1 cellular context compared by ENCODE assay signal in genomic region chr7:1458676-1459511, GRCh38.
TF ChIP-seq lines count a peak whose summit lies in the region.

Gene MICALL2 (minus strand): TSS chr7:1459470. CDS start chr7:1459326, 144 bp downstream.

TF ChIP-seq in HepG2, 621 proteins besides CTCF, POLR2A, EP300 and RAD21 (continued from another document and continues in another):
- TF ChIP-seq DMAP1 (CRISPR knock-in tag; IDR thresholded peaks at IDR 0.05), result 0 out of 2 replicates have a peak, but pooled peaks have one; percentile 7
- 0 out of 2 replicates have a peak, but pooled peaks have one; percentile 44 for TF ChIP-seq PHF21A (CRISPR knock-in tag; IDR thresholded peaks at IDR 0.05)
- TF ChIP-seq MED8 (CRISPR knock-in tag; IDR thresholded peaks at IDR 0.05; ENCODE audit: insufficient replicate concordance), result no peak
- 0 out of 2 replicates have a peak, but pooled peaks have one; percentile 14 for TF ChIP-seq ZNF160 (CRISPR knock-in tag; IDR thresholded peaks at IDR 0.05)
- TF ChIP-seq ZNF564 (CRISPR knock-in tag; IDR thresholded peaks at IDR 0.05), result 0 out of 2 replicates have a peak, but pooled peaks have one; percentile 54
- TF ChIP-seq, protein P1, sequence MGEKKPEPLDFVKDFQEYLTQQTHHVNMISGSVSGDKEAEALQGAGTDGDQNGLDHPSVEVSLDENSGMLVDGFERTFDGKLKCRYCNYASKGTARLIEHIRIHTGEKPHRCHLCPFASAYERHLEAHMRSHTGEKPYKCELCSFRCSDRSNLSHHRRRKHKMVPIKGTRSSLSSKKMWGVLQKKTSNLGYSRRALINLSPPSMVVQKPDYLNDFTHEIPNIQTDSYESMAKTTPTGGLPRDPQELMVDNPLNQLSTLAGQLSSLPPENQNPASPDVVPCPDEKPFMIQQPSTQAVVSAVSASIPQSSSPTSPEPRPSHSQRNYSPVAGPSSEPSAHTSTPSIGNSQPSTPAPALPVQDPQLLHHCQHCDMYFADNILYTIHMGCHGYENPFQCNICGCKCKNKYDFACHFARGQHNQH (CRISPR knock-in tag; IDR thresholded peaks at IDR 0.05), result no peak
- peak; percentile 45; the same call in 1 of the 2 replicates for TF ChIP-seq ZFY (CRISPR knock-in tag; IDR thresholded peaks at IDR 0.05)
- no peak for TF ChIP-seq ZNF451 (CRISPR knock-in tag; IDR thresholded peaks at IDR 0.05)
- peak; percentile 68; the same call in 1 of the 2 replicates for TF ChIP-seq ZBTB38 (CRISPR knock-in tag; IDR thresholded peaks at IDR 0.05)
- TF ChIP-seq TFAP4 (IDR thresholded peaks at IDR 0.05; ENCODE audit: borderline replicate concordance, low read depth), result peak; percentile 81; the same call in 1 of the 2 replicates
- TF ChIP-seq, protein P2, sequence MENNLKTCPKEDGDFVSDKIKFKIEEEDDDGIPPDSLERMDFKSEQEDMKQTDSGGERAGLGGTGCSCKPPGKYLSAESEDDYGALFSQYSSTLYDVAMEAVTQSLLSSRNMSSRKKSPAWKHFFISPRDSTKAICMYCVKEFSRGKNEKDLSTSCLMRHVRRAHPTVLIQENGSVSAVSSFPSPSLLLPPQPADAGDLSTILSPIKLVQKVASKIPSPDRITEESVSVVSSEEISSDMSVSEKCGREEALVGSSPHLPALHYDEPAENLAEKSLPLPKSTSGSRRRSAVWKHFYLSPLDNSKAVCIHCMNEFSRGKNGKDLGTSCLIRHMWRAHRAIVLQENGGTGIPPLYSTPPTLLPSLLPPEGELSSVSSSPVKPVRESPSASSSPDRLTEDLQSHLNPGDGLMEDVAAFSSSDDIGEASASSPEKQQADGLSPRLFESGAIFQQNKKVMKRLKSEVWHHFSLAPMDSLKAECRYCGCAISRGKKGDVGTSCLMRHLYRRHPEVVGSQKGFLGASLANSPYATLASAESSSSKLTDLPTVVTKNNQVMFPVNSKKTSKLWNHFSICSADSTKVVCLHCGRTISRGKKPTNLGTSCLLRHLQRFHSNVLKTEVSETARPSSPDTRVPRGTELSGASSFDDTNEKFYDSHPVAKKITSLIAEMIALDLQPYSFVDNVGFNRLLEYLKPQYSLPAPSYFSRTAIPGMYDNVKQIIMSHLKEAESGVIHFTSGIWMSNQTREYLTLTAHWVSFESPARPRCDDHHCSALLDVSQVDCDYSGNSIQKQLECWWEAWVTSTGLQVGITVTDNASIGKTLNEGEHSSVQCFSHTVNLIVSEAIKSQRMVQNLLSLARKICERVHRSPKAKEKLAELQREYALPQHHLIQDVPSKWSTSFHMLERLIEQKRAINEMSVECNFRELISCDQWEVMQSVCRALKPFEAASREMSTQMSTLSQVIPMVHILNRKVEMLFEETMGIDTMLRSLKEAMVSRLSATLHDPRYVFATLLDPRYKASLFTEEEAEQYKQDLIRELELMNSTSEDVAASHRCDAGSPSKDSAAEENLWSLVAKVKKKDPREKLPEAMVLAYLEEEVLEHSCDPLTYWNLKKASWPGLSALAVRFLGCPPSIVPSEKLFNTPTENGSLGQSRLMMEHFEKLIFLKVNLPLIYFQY (CRISPR knock-in tag; IDR thresholded peaks at IDR 0.05; ENCODE audit: borderline replicate concordance), result 0 out of 2 replicates have a peak, but pooled peaks have one; percentile 50
- no peak for TF ChIP-seq RFX5 (IDR thresholded peaks at IDR 0.05; ENCODE audit: low read depth, low read length)
- no peak for TF ChIP-seq RFX1 (IDR thresholded peaks at IDR 0.05)
- peak; percentile 86; the same call in 1 of the 2 replicates for TF ChIP-seq ARID4A (CRISPR knock-in tag; IDR thresholded peaks at IDR 0.05; ENCODE audit: borderline replicate concordance)
- TF ChIP-seq, protein P3, sequence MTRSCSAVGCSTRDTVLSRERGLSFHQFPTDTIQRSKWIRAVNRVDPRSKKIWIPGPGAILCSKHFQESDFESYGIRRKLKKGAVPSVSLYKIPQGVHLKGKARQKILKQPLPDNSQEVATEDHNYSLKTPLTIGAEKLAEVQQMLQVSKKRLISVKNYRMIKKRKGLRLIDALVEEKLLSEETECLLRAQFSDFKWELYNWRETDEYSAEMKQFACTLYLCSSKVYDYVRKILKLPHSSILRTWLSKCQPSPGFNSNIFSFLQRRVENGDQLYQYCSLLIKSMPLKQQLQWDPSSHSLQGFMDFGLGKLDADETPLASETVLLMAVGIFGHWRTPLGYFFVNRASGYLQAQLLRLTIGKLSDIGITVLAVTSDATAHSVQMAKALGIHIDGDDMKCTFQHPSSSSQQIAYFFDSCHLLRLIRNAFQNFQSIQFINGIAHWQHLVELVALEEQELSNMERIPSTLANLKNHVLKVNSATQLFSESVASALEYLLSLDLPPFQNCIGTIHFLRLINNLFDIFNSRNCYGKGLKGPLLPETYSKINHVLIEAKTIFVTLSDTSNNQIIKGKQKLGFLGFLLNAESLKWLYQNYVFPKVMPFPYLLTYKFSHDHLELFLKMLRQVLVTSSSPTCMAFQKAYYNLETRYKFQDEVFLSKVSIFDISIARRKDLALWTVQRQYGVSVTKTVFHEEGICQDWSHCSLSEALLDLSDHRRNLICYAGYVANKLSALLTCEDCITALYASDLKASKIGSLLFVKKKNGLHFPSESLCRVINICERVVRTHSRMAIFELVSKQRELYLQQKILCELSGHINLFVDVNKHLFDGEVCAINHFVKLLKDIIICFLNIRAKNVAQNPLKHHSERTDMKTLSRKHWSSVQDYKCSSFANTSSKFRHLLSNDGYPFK (CRISPR knock-in tag; IDR thresholded peaks at IDR 0.05; ENCODE audit: borderline replicate concordance), result peak; percentile 44; the same call in 1 of the 2 replicates
- no peak for TF ChIP-seq IRF2 (CRISPR knock-in tag; IDR thresholded peaks at IDR 0.05)
- peak; percentile 7 for TF ChIP-seq XRCC5 (optimal IDR thresholded peaks at IDR 0.05; ENCODE audit: low read length)
- TF ChIP-seq NKX3-1 (CRISPR knock-in tag; IDR thresholded peaks at IDR 0.05), result 0 out of 2 replicates have a peak, but pooled peaks have one; percentile 33
- TF ChIP-seq ZNF263 (CRISPR knock-in tag; IDR thresholded peaks at IDR 0.05), result 0 out of 2 replicates have a peak, but pooled peaks have one; percentile 11
- TF ChIP-seq THAP11 (CRISPR knock-in tag; IDR thresholded peaks at IDR 0.05), result peak; percentile 26; the same call in 1 of the 2 replicates
- peak; percentile 88; the same call in 1 of the 2 replicates for TF ChIP-seq GATA4 (IDR thresholded peaks at IDR 0.05; ENCODE audit: borderline replicate concordance, low read depth)
- no peak for TF ChIP-seq TOE1 (CRISPR knock-in tag; IDR thresholded peaks at IDR 0.05)
- TF ChIP-seq, protein P4, sequence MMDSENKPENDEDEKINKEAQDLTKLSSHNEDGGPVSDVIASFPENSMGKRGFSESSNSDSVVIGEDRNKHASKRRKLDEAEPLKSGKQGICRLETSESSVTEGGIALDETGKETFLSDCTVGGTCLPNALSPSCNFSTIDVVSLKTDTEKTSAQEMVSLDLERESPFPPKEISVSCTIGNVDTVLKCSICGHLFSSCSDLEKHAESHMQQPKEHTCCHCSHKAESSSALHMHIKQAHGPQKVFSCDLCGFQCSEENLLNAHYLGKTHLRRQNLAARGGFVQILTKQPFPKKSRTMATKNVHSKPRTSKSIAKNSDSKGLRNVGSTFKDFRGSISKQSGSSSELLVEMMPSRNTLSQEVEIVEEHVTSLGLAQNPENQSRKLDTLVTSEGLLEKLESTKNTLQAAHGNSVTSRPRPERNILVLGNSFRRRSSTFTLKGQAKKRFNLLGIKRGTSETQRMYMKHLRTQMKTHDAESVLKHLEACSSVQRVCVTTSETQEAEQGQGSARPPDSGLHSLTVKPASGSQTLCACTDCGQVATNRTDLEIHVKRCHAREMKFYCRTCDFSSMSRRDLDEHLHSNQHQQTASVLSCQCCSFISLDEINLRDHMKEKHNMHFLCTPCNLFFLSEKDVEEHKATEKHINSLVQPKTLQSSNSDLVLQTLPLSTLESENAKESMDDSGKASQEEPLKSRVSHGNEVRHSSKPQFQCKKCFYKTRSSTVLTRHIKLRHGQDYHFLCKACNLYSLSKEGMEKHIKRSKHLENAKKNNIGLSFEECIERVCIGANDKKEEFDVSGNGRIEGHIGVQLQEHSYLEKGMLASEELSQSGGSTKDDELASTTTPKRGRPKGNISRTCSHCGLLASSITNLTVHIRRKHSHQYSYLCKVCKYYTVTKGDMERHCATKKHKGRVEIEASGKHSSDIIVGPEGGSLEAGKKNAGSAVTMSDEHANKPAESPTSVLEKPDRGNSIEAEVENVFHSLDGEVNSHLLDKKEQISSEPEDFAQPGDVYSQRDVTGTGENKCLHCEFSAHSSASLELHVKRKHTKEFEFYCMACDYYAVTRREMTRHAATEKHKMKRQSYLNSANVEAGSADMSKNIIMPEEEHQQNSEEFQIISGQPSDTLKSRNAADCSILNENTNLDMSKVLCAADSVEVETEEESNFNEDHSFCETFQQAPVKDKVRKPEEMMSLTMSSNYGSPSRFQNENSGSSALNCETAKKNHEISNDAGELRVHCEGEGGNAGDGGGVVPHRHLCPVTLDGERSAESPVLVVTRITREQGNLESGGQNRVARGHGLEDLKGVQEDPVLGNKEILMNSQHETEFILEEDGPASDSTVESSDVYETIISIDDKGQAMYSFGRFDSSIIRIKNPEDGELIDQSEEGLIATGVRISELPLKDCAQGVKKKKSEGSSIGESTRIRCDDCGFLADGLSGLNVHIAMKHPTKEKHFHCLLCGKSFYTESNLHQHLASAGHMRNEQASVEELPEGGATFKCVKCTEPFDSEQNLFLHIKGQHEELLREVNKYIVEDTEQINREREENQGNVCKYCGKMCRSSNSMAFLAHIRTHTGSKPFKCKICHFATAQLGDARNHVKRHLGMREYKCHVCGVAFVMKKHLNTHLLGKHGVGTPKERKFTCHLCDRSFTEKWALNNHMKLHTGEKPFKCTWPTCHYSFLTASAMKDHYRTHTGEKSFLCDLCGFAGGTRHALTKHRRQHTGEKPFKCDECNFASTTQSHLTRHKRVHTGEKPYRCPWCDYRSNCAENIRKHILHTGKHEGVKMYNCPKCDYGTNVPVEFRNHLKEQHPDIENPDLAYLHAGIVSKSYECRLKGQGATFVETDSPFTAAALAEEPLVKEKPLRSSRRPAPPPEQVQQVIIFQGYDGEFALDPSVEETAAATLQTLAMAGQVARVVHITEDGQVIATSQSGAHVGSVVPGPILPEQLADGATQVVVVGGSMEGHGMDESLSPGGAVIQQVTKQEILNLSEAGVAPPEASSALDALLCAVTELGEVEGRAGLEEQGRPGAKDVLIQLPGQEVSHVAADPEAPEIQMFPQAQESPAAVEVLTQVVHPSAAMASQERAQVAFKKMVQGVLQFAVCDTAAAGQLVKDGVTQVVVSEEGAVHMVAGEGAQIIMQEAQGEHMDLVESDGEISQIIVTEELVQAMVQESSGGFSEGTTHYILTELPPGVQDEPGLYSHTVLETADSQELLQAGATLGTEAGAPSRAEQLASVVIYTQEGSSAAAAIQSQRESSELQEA (CRISPR knock-in tag; IDR thresholded peaks at IDR 0.05; ENCODE audit: not compliant biosample characterization), result no peak
- peak; percentile 37 for TF ChIP-seq TAF15 (IDR thresholded peaks at IDR 0.05; ENCODE audit: low read depth, low read length, poor library complexity, severe bottlenecking)
- TF ChIP-seq FOSL2 (CRISPR knock-in tag; IDR thresholded peaks at IDR 0.05), result peak; percentile 91
- TF ChIP-seq ZMAT3 (CRISPR knock-in tag; conservative IDR thresholded peaks at IDR 0.05), result peak; percentile 16; the same call in 1 of the 2 replicates
- TF ChIP-seq HNRNPLL (IDR thresholded peaks at IDR 0.05; ENCODE audit: low read depth, low read length, poor library complexity, severe bottlenecking), result peak; percentile 4
- no peak for TF ChIP-seq ZNF737 (CRISPR knock-in tag; IDR thresholded peaks at IDR 0.05; ENCODE audit: borderline replicate concordance)
- TF ChIP-seq, protein P5, sequence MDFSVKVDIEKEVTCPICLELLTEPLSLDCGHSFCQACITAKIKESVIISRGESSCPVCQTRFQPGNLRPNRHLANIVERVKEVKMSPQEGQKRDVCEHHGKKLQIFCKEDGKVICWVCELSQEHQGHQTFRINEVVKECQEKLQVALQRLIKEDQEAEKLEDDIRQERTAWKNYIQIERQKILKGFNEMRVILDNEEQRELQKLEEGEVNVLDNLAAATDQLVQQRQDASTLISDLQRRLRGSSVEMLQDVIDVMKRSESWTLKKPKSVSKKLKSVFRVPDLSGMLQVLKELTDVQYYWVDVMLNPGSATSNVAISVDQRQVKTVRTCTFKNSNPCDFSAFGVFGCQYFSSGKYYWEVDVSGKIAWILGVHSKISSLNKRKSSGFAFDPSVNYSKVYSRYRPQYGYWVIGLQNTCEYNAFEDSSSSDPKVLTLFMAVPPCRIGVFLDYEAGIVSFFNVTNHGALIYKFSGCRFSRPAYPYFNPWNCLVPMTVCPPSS (IDR thresholded peaks at IDR 0.05), result no peak
- TF ChIP-seq NBN (conservative IDR thresholded peaks at IDR 0.05), result no peak
- peak; percentile 61; the same call in 1 of the 2 replicates for TF ChIP-seq HNRNPL (IDR thresholded peaks at IDR 0.05; ENCODE audit: low read depth, low read length)
- no peak for TF ChIP-seq ZNF292 (CRISPR knock-in tag; IDR thresholded peaks at IDR 0.05; ENCODE audit: borderline replicate concordance, low read depth)
- TF ChIP-seq SKI (IDR thresholded peaks at IDR 0.05; ENCODE audit: partially characterized antibody), result peak; percentile 6
